ENCODE assay signal across 8 cellular contexts in the genomic region with DNA sequence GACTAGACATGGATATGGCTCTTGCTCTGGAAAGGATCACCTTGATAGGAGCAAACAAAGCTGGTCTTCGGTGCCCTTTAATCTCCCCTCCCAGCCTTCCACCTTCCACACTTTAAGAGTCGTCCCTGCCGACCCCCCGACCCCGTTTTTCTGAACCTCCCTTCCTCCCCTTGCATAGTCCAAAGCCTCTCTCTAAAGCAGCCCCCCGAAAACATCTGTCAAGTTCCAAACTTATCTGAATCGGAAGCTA. TPM values are rescaled to one million over a fixed set of nuclear protein-coding genes. Genes with fewer than 3 reads are reported as not detected.
DNase-seq lines count a peak whose midpoint lies in the region; ATAC-seq and TF ChIP-seq lines count a peak whose summit lies in the region.

No MANE protein-coding gene starts in this region.

- peak overlapping the region; percentile 96 for H3K4me3 Mint-ChIP-seq in CD4-positive, alpha-beta T cell
- H3K4me3 Mint-ChIP-seq in natural killer cell, result peak overlapping the region; percentile 99

- POLR2A ChIA-PET in CD4-positive, alpha-beta T cell (lab: Charles Lee), result interaction anchor here (0.6 to 1.7 kb wide), 14 partner anchors 113 to 1820 kb away, joined by 3 to 11 read pairs (median 4); partner anchors contain the start of genes EXOSC2, FAM78A, NTNG2 and SETX

- H2AFZ ChIP-seq in KMS-11 (ENCODE audit: low read depth), result peak overlapping the region; percentile 62

- H3K4me1 ChIP-seq in KMS-11 (ENCODE audit: low read depth, poor library complexity, severe bottlenecking) (peaks cover 17% of the 10 kb centered on the region), duodenal mucosa (ENCODE audit: control insufficient read depth in 1 of 2, insufficient read depth in 2 of 2, low read length in 2 of 2) (peaks cover 10 to 18% of the 10 kb centered on the region in 2 donors)

- peak; percentile 0 for ATAC-seq in CD4-positive, alpha-beta T cell (ENCODE audit: poor library complexity)
- no peak for ATAC-seq in natural killer cell
- ATAC-seq in HG02678 (IDR thresholded peaks at IDR 0.05; ENCODE audit: unreplicated experiment), result no peak
- no peak for ATAC-seq in GM18867 (IDR thresholded peaks at IDR 0.05; ENCODE audit: unreplicated experiment)

- H3K4me3 ChIP-seq in KMS-11 (IDR thresholded peaks at IDR 0.05; ENCODE audit: insufficient read depth, low read depth, low read length) (no peak overlapping the region), duodenal mucosa (ENCODE audit: low read depth in 1 of 2, low read length in 2 of 2) (peak overlapping the region; percentile 94 to 99)

- H3K9me3 ChIP-seq in CD4-positive, alpha-beta T cell (ENCODE audit: control insufficient read depth, low read length), result no peaks in the 10 kb centered on the region
- H3K9me3 ChIP-seq in duodenal mucosa (ENCODE audit: control insufficient read depth in 1 of 2, low read length in 2 of 2), result no peaks in the 10 kb centered on the region

- H3K4me1 Mint-ChIP-seq in CD4-positive, alpha-beta T cell (ENCODE audit: low read depth), result peaks cover 37% of the 10 kb centered on the region
- H3K4me1 Mint-ChIP-seq in natural killer cell, result peaks cover 17% of the 10 kb centered on the region in 2 donors

- H3K79me2 ChIP-seq in KMS-11 (ENCODE audit: insufficient read depth, low read depth), result peaks cover 20% of the 10 kb centered on the region

- no peak for DNase-seq in CD4-positive, alpha-beta T cell
- DNase-seq in natural killer cell (no peak), amygdala (lab: John Stamatoyannopoulos, UW) (no peak), NAMALWA (ENCODE audit: low spot score) (no peak)

- H3K27ac ChIP-seq in CD4-positive, alpha-beta T cell (ENCODE audit: low read depth, low read length), result peak overlapping the region; percentile 49
- H3K27ac ChIP-seq in KMS-11 (peak overlapping the region; percentile 42; the same call in 1 of the 2 replicates), duodenal mucosa (ENCODE audit: low read depth, low read length) (peak overlapping the region; percentile 92)

- H4K20me1 ChIP-seq in KMS-11 (ENCODE audit: insufficient read depth), result no peaks in the 10 kb centered on the region

- peaks cover 44% of the 10 kb centered on the region for H3K36me3 Mint-ChIP-seq in CD4-positive, alpha-beta T cell (ENCODE audit: low read depth)
- peaks cover 10% of the 10 kb centered on the region for H3K36me3 Mint-ChIP-seq in natural killer cell

- peak overlapping the region; percentile 92 for H3K27ac Mint-ChIP-seq in CD4-positive, alpha-beta T cell
- H3K27ac Mint-ChIP-seq in natural killer cell, result peak overlapping the region; percentile 95 to 97

- H3K27me3 ChIP-seq in CD4-positive, alpha-beta T cell (ENCODE audit: control insufficient read depth, insufficient read depth, low read length), result no peaks in the 10 kb centered on the region
- 0 out of 2 replicates have a peak, but pooled peaks cover 1% of the 10 kb centered on the region for H3K27me3 ChIP-seq in KMS-11 (ENCODE audit: insufficient read depth, low read depth)
- H3K27me3 ChIP-seq in duodenal mucosa (ENCODE audit: control insufficient read depth in 1 of 2, insufficient read depth in 2 of 2, low read length in 2 of 2), result no peaks in the 10 kb centered on the region

- H3K27me3 Mint-ChIP-seq in CD4-positive, alpha-beta T cell, result no peaks in the 10 kb centered on the region
- H3K27me3 Mint-ChIP-seq in natural killer cell (ENCODE audit: low read depth in 2 of 2), result peaks cover 0 to 3% of the 10 kb centered on the region in 2 donors

- H3K36me3 ChIP-seq in KMS-11 (ENCODE audit: insufficient read depth) (peaks cover 3% of the 10 kb centered on the region; the same call in 1 of the 2 replicates), duodenal mucosa (ENCODE audit: control insufficient read depth in 1 of 2, insufficient read depth in 2 of 2, low read length in 2 of 2) (peaks cover 21 to 28% of the 10 kb centered on the region in 2 donors)

- intact Hi-C loops in CD4-positive, alpha-beta T cell (cut with DNase I, micrococcal nuclease), result loop anchor here (1.0 to 10.0 kb wide), 8 partner anchors 152 to 1550 kb away; partner anchors contain the start of genes EXOSC2 (in 2 of the 2), FAM78A (in 1 of the 2), GTF3C4 (in 1 of the 2) and TTF1 (in 1 of the 2)
- intact Hi-C loops in natural killer cell (cut with micrococcal nuclease), result no loop called here

- CTCF ChIA-PET in CD4-positive, alpha-beta T cell (lab: Charles Lee), result no interaction called here

- H3K9me3 Mint-ChIP-seq in CD4-positive, alpha-beta T cell, result no peaks in the 10 kb centered on the region
- no peaks in the 10 kb centered on the region for H3K9me3 Mint-ChIP-seq in natural killer cell

- H3K9ac ChIP-seq in KMS-11, result peak overlapping the region; percentile 64; the same call in 1 of the 2 replicates
- H3K9ac ChIP-seq in duodenal mucosa (ENCODE audit: low read depth in 1 of 2, low read length in 2 of 2), result peak overlapping the region; percentile 87 to 97

- TF ChIP-seq CTCF in CD4-positive, alpha-beta T cell (IDR thresholded peaks at IDR 0.05), result no peak
- TF ChIP-seq CTCF in KMS-11 (conservative IDR thresholded peaks at IDR 0.05; ENCODE audit: low read depth, low read length) (no peak), natural killer cell (IDR thresholded peaks at IDR 0.05) (no peak)

- peak overlapping the region; percentile 82 for H3K4me2 ChIP-seq in KMS-11

RNA-seq across cellular contexts. Expression of gene NUP214, which starts 0.4 kb away (rescaled TPM):
- 100 to 1,000 TPM; 105 to 107 TPM for total RNA-seq in CD4-positive, alpha-beta T cell
- 100 to 1,000 TPM; 125 to 133 (median 132) TPM for total RNA-seq in natural killer cell

RNA-seq across cellular contexts. Expression of gene AIF1L, which starts 28.6 kb away (rescaled TPM):
- total RNA-seq in CD4-positive, alpha-beta T cell, result not detected
- not detected for total RNA-seq in natural killer cell

Comparison
In these comparisons a context has a peak if more than half of its experiments do, and no peak if none do; other contexts are left out.
1. H3K27ac ChIP-seq: peak in every context shown above with its lines; median percentile 92 in duodenal mucosa; 49 in CD4-positive, alpha-beta T cell; 42 in KMS-11.